Comparison of ENCODE assay signal across 8 cellular contexts in genomic region chr18:48922203-48922800, GRCh38. TPM values are rescaled to one million over a fixed set of nuclear protein-coding genes. Genes with fewer than 3 reads are reported as not detected.
DNase-seq lines count a peak whose midpoint lies in the region; ATAC-seq and TF ChIP-seq lines count a peak whose summit lies in the region.

No MANE protein-coding gene starts in this region.

- TF ChIP-seq EP300 in SK-N-SH (IDR thresholded peaks at IDR 0.05; ENCODE audit: borderline replicate concordance in 1 of 2, low read depth in 1 of 2, low read length in 1 of 2) (no peak), ovary (IDR thresholded peaks at IDR 0.05) (no peak)

- WGBS in SK-N-SH (ENCODE audit: low lambda C conversion rate): 41% methylated on average over 5 of the region's 7 CpGs
- 30 to 33% (median 32%) methylated on average over 7 of the region's 7 CpGs for WGBS in ovary, 3 donors

- peaks cover 56% of the 10 kb centered on the region for H3K4me1 ChIP-seq in CD4-positive, alpha-beta memory T cell (ENCODE audit: insufficient read depth, low read length)
- peaks cover 55 to 60% of the 10 kb centered on the region in 2 experiments for H3K4me1 ChIP-seq in SK-N-SH (ENCODE audit: control insufficient read depth in 1 of 2, insufficient read depth in 2 of 2, low read depth in 1 of 2, low read length in 1 of 2)
- peaks cover 38% of the 10 kb centered on the region for H3K4me1 ChIP-seq in ovary (ENCODE audit: insufficient read depth)

- intact Hi-C loops in CD4-positive, alpha-beta memory T cell (cut with micrococcal nuclease): loop anchor here (10.0 kb wide), 1 partner anchor 52 kb away; no protein-coding TSS in a partner anchor
- intact Hi-C loops in ovary (cut with DNase I): no loop called here

- H3K4me1 Mint-ChIP-seq in CD4-positive, alpha-beta memory T cell: peaks cover 41 to 70% (median 55%) of the 10 kb centered on the region in 4 donors

- peaks cover 8% of the 10 kb centered on the region for H3K36me3 ChIP-seq in CD4-positive, alpha-beta memory T cell (ENCODE audit: insufficient read depth, low read length)
- H3K36me3 ChIP-seq in SK-N-SH (replicated peaks in 1 of 2; ENCODE audit: control insufficient read depth in 1 of 2, insufficient read depth in 2 of 2, low read length in 1 of 2): peaks cover 26 to 34% of the 10 kb centered on the region in 2 experiments
- no peaks in the 10 kb centered on the region for H3K36me3 ChIP-seq in ovary

- H3K4me3 ChIP-seq in CD4-positive, alpha-beta memory T cell (ENCODE audit: low read length in 2 of 2): peak overlapping the region in 1 of 2 donors; percentile 13
- H3K4me3 ChIP-seq in SK-N-SH (ENCODE audit: low read depth in 2 of 2, low read length in 1 of 2) (peak overlapping the region in 1 of 2 experiments; percentile 46; a peak in 2 of 4 replicates), ovary (peak overlapping the region; percentile 19)

- peaks cover 93% of the 10 kb centered on the region for H3K79me2 ChIP-seq in SK-N-SH (ENCODE audit: insufficient read depth)

- H3K27ac ChIP-seq in CD4-positive, alpha-beta memory T cell (ENCODE audit: low read depth, low read length): no peak overlapping the region
- H3K27ac ChIP-seq in SK-N-SH (ENCODE audit: low read depth in 2 of 2, low read length in 1 of 2) (peak overlapping the region; percentile 85 to 91), ovary (peak overlapping the region in 1 of 2 donors; percentile 34)

- POLR2A ChIA-PET in CD4-positive, alpha-beta memory T cell (lab: Charles Lee; ENCODE audit: partially characterized antibody): interaction anchor here (1.1 to 8.6 kb wide), 4 partner anchors 10 to 109 kb away, joined by 3 to 118 read pairs (median 7); partner anchors contain the start of gene SMAD7
- POLR2A ChIA-PET in SK-N-SH (lab: Yijun Ruan, JAX): no interaction called here

- H3K9ac ChIP-seq in SK-N-SH: peak overlapping the region; percentile 37; the same call in 1 of the 2 replicates

- peak overlapping the region; percentile 23 to 91 (median 71) for H3K27ac Mint-ChIP-seq in CD4-positive, alpha-beta memory T cell

- H3K9me3 ChIP-seq in CD4-positive, alpha-beta memory T cell (ENCODE audit: control insufficient read depth in 1 of 2, low read length in 2 of 2): no peaks in the 10 kb centered on the region
- H3K9me3 ChIP-seq in SK-N-SH (no peaks in the 10 kb centered on the region), ovary (no peaks in the 10 kb centered on the region)

- peak overlapping the region; percentile 78 for H3K4me2 ChIP-seq in SK-N-SH

- DNase-seq in CD4-positive, alpha-beta memory T cell: no peak
- no peak for DNase-seq in SK-N-SH
- DNase-seq in fibroblast of peridontal ligament (ENCODE audit: extremely low read depth): peak; percentile 24
- no peak for DNase-seq in ovary
- DNase-seq in left lobe of liver (ENCODE audit: low spot score): no peak
- DNase-seq in T-helper 9 cell: no peak
- no peak for DNase-seq in NCI-H1092 (lab: John Stamatoyannopoulos, UW)

- ATAC-seq in left lobe of liver: no peak
- no peak for ATAC-seq in GM21360 (IDR thresholded peaks at IDR 0.05; ENCODE audit: unreplicated experiment)

- H3F3A ChIP-seq in SK-N-SH (replicated peaks; ENCODE audit: insufficient read depth): peaks cover 79% of the 10 kb centered on the region

- CTCF ChIA-PET in CD4-positive, alpha-beta memory T cell (lab: Charles Lee; ENCODE audit: partially characterized antibody): interaction anchor here (1.1 to 2.3 kb wide), 2 partner anchors 9 to 33 kb away, joined by 4 to 12 read pairs; no protein-coding TSS in a partner anchor
- CTCF ChIA-PET in SK-N-SH (lab: Yijun Ruan, JAX): interaction anchor here (0.6 to 1.5 kb wide), 3 partner anchors 16 to 477 kb away, joined by 3 to 5 read pairs (median 3); no protein-coding TSS in a partner anchor

- H3K9me2 ChIP-seq in SK-N-SH: no peaks in the 10 kb centered on the region

- peaks cover 79% of the 10 kb centered on the region for H4K20me1 ChIP-seq in SK-N-SH (ENCODE audit: insufficient read depth)

- peaks cover 21 to 46% of the 10 kb centered on the region in 2 donors for H3K36me3 Mint-ChIP-seq in CD4-positive, alpha-beta memory T cell

- peak overlapping the region in 7 of 8 donors; percentile 77 to 94 (median 83) for H3K4me3 Mint-ChIP-seq in CD4-positive, alpha-beta memory T cell

- no peak overlapping the region for H2AFZ ChIP-seq in SK-N-SH (ENCODE audit: low read depth)

- TF ChIP-seq RAD21 in SK-N-SH (IDR thresholded peaks at IDR 0.05; ENCODE audit: low read length): no peak

- no peaks in the 10 kb centered on the region for H3K27me3 ChIP-seq in CD4-positive, alpha-beta memory T cell (ENCODE audit: insufficient read depth, low read length)
- H3K27me3 ChIP-seq in SK-N-SH (ENCODE audit: insufficient read depth): no peaks in the 10 kb centered on the region
- no peaks in the 10 kb centered on the region for H3K27me3 ChIP-seq in ovary

- no peak for TF ChIP-seq POLR2A in ovary (IDR thresholded peaks at IDR 0.05)

- H3K9me3 Mint-ChIP-seq in CD4-positive, alpha-beta memory T cell: peaks cover 0 to 2% (median 0%) of the 10 kb centered on the region in 8 donors

- TF ChIP-seq CTCF in SK-N-SH (IDR thresholded peaks at IDR 0.05) (no peak), ovary (IDR thresholded peaks at IDR 0.05) (no peak)

- H3K27me3 Mint-ChIP-seq in CD4-positive, alpha-beta memory T cell: no peaks in the 10 kb centered on the region

TF ChIP-seq in SK-N-SH, 30 proteins besides CTCF, POLR2A, EP300 and RAD21:
- TF ChIP-seq MXI1 (IDR thresholded peaks at IDR 0.05; ENCODE audit: low read depth, low read length) (no peak), REST (IDR thresholded peaks at IDR 0.05; ENCODE audit: low read depth, low read length) (no peak), EZH2phosphoT487 (IDR thresholded peaks at IDR 0.05; ENCODE audit: borderline replicate concordance, low read depth) (no peak), RCOR1 (IDR thresholded peaks at IDR 0.05; ENCODE audit: low read length) (no peak), SIN3A (IDR thresholded peaks at IDR 0.05; ENCODE audit: borderline replicate concordance, low read depth, low read length) (no peak), FOSL2 (IDR thresholded peaks at IDR 0.05; ENCODE audit: borderline replicate concordance, low read depth) (no peak), PBX3 (IDR thresholded peaks at IDR 0.05) (no peak), USF2 (IDR thresholded peaks at IDR 0.05; ENCODE audit: borderline replicate concordance, low read depth, low read length) (no peak)

RNA-seq across cellular contexts. Expression of gene SMAD7, which starts 28.5 kb away (rescaled TPM):
- 10 to 100 TPM; 31.0 to 31.2 TPM for total RNA-seq in CD4-positive, alpha-beta memory T cell
- 1 to 10 TPM; 2.7 to 4.7 TPM for polyA plus RNA-seq in CD4-positive, alpha-beta memory T cell
- polyA plus RNA-seq in SK-N-SH (2012; rRNA removed) (19.1 and 20.0 TPM in 2 replicates), ovary (10 to 100 TPM; 13.7 to 18.9 TPM)
- polyA plus RNA-seq in SK-N-SH (2012; cell fraction: cytosol; rRNA removed): 11.3 and 14.5 TPM in 2 replicates
- 15.2 and 26.8 TPM in 2 replicates for polyA plus RNA-seq in SK-N-SH (2012; cell fraction: nucleus; rRNA removed)
- total RNA-seq in ovary (10 to 100 TPM; 10.7 to 36.5 (median 13.1) TPM), left lobe of liver (12.4 TPM)
